ENCODE assay signal across 23 cellular contexts in genomic region chr10:108616559-108617285, GRCh38.
DNase-seq lines count a peak whose midpoint lies in the region; ATAC-seq, FAIRE-seq and TF ChIP-seq lines count a peak whose summit lies in the region.
"Had no signal": no experiment of that assay in that cellular context is flagged by ENCODE, and none has a peak within 500 bp of the region (broad histone marks: within the 10 kb centered on the region; RNA-seq: fewer than 3 reads in every experiment).

No MANE protein-coding gene starts in this region.

- TF ChIP-seq CTCF in gastroesophageal sphincter (IDR thresholded peaks at IDR 0.05) (no peak), colonic mucosa (IDR thresholded peaks at IDR 0.05) (no peak)

- H3K9me3 ChIP-seq in small intestine (ENCODE audit: control insufficient read depth, low read depth), result no peaks in the 10 kb centered on the region
- no peaks in the 10 kb centered on the region for H3K9me3 ChIP-seq in gastroesophageal sphincter
- H3K9me3 ChIP-seq in colonic mucosa, result no peaks in the 10 kb centered on the region
- H3K9me3 ChIP-seq: HAP-1, Peyer's patch, SJSA1 had no signal

- WGBS in small intestine, 3 donors, result 60 to 76% (median 66%) methylated on average over 6 of the region's 6 CpGs
- WGBS in gastroesophageal sphincter (ENCODE audit: low coverage in 1 of 2), 2 donors, result 64 to 78% methylated on average over 3 to 6 of the region's 6 CpGs

- H3K27ac ChIP-seq in small intestine (ENCODE audit: low read depth in 1 of 2, low read length in 1 of 2) (no peak overlapping the region), gastroesophageal sphincter (no peak overlapping the region), colonic mucosa (no peak overlapping the region)
- H3K27ac ChIP-seq: 22Rv1, Peyer's patch, SJSA1 had no signal

- H3K36me3 ChIP-seq in small intestine (ENCODE audit: control insufficient read depth in 2 of 2, insufficient read depth in 2 of 2, low read length in 2 of 2), result no peaks in the 10 kb centered on the region
- H3K36me3 ChIP-seq in gastroesophageal sphincter, result no peaks in the 10 kb centered on the region
- H3K36me3 ChIP-seq in colonic mucosa, result no peaks in the 10 kb centered on the region
- H3K36me3 ChIP-seq: HAP-1, Peyer's patch, SJSA1 had no signal

- DNase-seq in AG08395 (ENCODE audit: low spot score) (peak; percentile 6), small intestine (no peak), SHP77 treated with DMSO at 0.1 percent for 48 hours (lab: John Stamatoyannopoulos, UW) (no peak), colonic mucosa (no peak)
- DNase-seq: AML-193; C1 segment of cervical spinal cord; Calu3; CD8-positive, alpha-beta memory T cell; Kasumi-1; NCI-H1417; NCI-H1694 treated with DMSO at 0.1 percent for 48 hours; NCI-H2081 treated with DMSO at 0.1 percent for 48 hours; NCI-H2171 treated with DMSO at 0.1 percent for 48 hours; NCI-H524 treated with DMSO at 0.1 percent for 48 hours; Peyer's patch had no signal

- H3K4me3 ChIP-seq in small intestine (ENCODE audit: low read depth in 1 of 2, low read length in 2 of 2), result no peak overlapping the region
- H3K4me3 ChIP-seq in gastroesophageal sphincter, result no peak overlapping the region
- no peak overlapping the region for H3K4me3 ChIP-seq in colonic mucosa
- H3K4me3 ChIP-seq: GM23338, HAP-1, Peyer's patch, SJSA1 had no signal

- intact Hi-C loops in colonic mucosa (cut with DNase I), result no loop called here

- ATAC-seq in GM18870 (IDR thresholded peaks at IDR 0.05; ENCODE audit: unreplicated experiment) (peak; percentile 58), HG02610 (IDR thresholded peaks at IDR 0.05; ENCODE audit: unreplicated experiment) (peak; percentile 74), SK-N-SH treated with all-trans-retinoic acid at 6 μM for 48 hours (peak; percentile 21; the same call in 1 of the 3 replicates), gastroesophageal sphincter (no peak)
- ATAC-seq: GM23338 had no signal

- FAIRE-seq in small intestine (lab: Jason Lieb, UNC), result no peak

- no peaks in the 10 kb centered on the region for H3K4me1 ChIP-seq in small intestine (ENCODE audit: control insufficient read depth in 2 of 2, insufficient read depth in 1 of 2, low read depth in 1 of 2, low read length in 1 of 2)
- no peaks in the 10 kb centered on the region for H3K4me1 ChIP-seq in gastroesophageal sphincter
- H3K4me1 ChIP-seq in colonic mucosa, result no peaks in the 10 kb centered on the region
- H3K4me1 ChIP-seq: HAP-1, Peyer's patch, SJSA1 had no signal

- no peak for TF ChIP-seq POLR2A in gastroesophageal sphincter (IDR thresholded peaks at IDR 0.05)

- H3K27me3 ChIP-seq in small intestine (ENCODE audit: control insufficient read depth in 2 of 2, insufficient read depth in 2 of 2, low read length in 2 of 2) (no peaks in the 10 kb centered on the region), gastroesophageal sphincter (no peaks in the 10 kb centered on the region), colonic mucosa (no peaks in the 10 kb centered on the region)
- H3K27me3 ChIP-seq: Peyer's patch, SJSA1 had no signal

- TF ChIP-seq EP300 in gastroesophageal sphincter (IDR thresholded peaks at IDR 0.05), result no peak

- H3K9ac ChIP-seq in colonic mucosa (ENCODE audit: low read depth in 2 of 2, low read length in 2 of 2), result no peak overlapping the region

TF ChIP-seq in SK-N-SH treated with all-trans-retinoic acid at 6 μM for 48 hours, 23 proteins besides CTCF, POLR2A, EP300 and RAD21:
- TF ChIP-seq ZNF70 (CRISPR knock-in tag; IDR thresholded peaks at IDR 0.05), result no peak
- no peak for TF ChIP-seq RARB (CRISPR knock-in tag; IDR thresholded peaks at IDR 0.05)
- TF ChIP-seq ARNTL (CRISPR knock-in tag; IDR thresholded peaks at IDR 0.05; ENCODE audit: borderline replicate concordance, low read depth), result no peak
- peak; percentile 29; the same call in 1 of the 2 replicates for TF ChIP-seq ISL1 (CRISPR knock-in tag; IDR thresholded peaks at IDR 0.05)
- no peak for TF ChIP-seq GLIS3 (CRISPR knock-in tag; IDR thresholded peaks at IDR 0.05)
TF ChIP-seq in SK-N-SH treated with all-trans-retinoic acid at 6 μM for 48 hours: peak in this region for 1.
